Comparison of ENCODE assay signal across 16 cellular contexts in genomic region chr9:93808115-93809029, GRCh38.
A peak's percentile ranks its signal among the peaks of the same experiment; 100 is the strongest.
DNase-seq lines count a peak whose midpoint lies in the region; ATAC-seq, FAIRE-seq and TF ChIP-seq lines count a peak whose summit lies in the region.
"Had no signal": no experiment of that assay in that cellular context is flagged by ENCODE, and none has a peak within 500 bp of the region (broad histone marks: within the 10 kb centered on the region; RNA-seq: fewer than 3 reads in every experiment).

No MANE protein-coding gene starts in this region.

- CTCF ChIA-PET in activated CD4-positive, alpha-beta T cell treated with anti-CD3 and anti-CD28 coated beads for 36 hours (lab: Charles Lee) = interaction anchor here (1.1 to 1.5 kb wide), 3 partner anchors 17 to 126 kb away, joined by 3 to 6 read pairs (median 4); no protein-coding TSS in a partner anchor
- CTCF ChIA-PET in H1 (lab: Charles Lee; ENCODE audit: partially characterized antibody) = interaction anchor here (1.1 to 8.9 kb wide), 7 partner anchors 12 to 158 kb away, joined by 3 to 105 read pairs (median 12); no protein-coding TSS in a partner anchor

- TF ChIP-seq EP300 in H1 (IDR thresholded peaks at IDR 0.05; ENCODE audit: borderline replicate concordance in 1 of 2, low read depth in 2 of 2, low read length in 2 of 2) = no peak

- FAIRE-seq in H1 (lab: Jason Lieb, UNC) = no peak
- FAIRE-seq: GM12892 had no signal

- no peaks in the 10 kb centered on the region; the same call in 1 of the 2 replicates for H3K79me1 ChIP-seq in H1 (ENCODE audit: low read depth, low read length)

- no peak for ATAC-seq in activated CD4-positive, alpha-beta T cell treated with anti-CD3 and anti-CD28 coated beads for 36 hours
- no peak for ATAC-seq in upper lobe of right lung
- ATAC-seq in activated naive CD8-positive, alpha-beta T cell treated with anti-CD3 and anti-CD28 coated beads, Interleukin-2, amount 50 U/mL, for 24 hours = no peak

- H3K36me3 ChIP-seq in H1 (ENCODE audit: control insufficient read depth in 2 of 4, insufficient read depth in 4 of 4, low read length in 3 of 4) (no peaks in the 10 kb centered on the region), upper lobe of right lung (no peaks in the 10 kb centered on the region), esophagus squamous epithelium (no peaks in the 10 kb centered on the region)
- H3K36me3 ChIP-seq: SJSA1 had no signal

- no peak for TF ChIP-seq CTCF in GM20000 (IDR thresholded peaks at IDR 0.05; ENCODE audit: extremely low read depth, missing control alignments)
- no peak for TF ChIP-seq CTCF in H1 (IDR thresholded peaks at IDR 0.05; ENCODE audit: control extremely low read depth in 1 of 3, insufficient read depth in 1 of 3, low read depth in 1 of 3, low read length in 3 of 3)
- TF ChIP-seq CTCF in upper lobe of right lung (IDR thresholded peaks at IDR 0.05) = no peak
- TF ChIP-seq CTCF in esophagus squamous epithelium (IDR thresholded peaks at IDR 0.05) = no peak

- no peak overlapping the region for H3K18ac ChIP-seq in H1 (ENCODE audit: extremely low read depth, low read length)

- TF ChIP-seq RAD21 in H1 (IDR thresholded peaks at IDR 0.05 in 1 of 2, conservative IDR thresholded peaks at IDR 0.05 in 1 of 2; ENCODE audit: low read depth in 2 of 2, low read length in 2 of 2) = no peak

- H3K23me2 ChIP-seq in H1 (ENCODE audit: low read depth, low read length) = no peaks in the 10 kb centered on the region

- no peak overlapping the region for H3K4ac ChIP-seq in H1 (replicated peaks; ENCODE audit: insufficient read length, low read depth, low read length)

- H3K27ac ChIP-seq in H1 (ENCODE audit: low read depth, low read length) = no peak overlapping the region
- no peak overlapping the region for H3K27ac ChIP-seq in upper lobe of right lung
- H3K27ac ChIP-seq in esophagus squamous epithelium = no peak overlapping the region
- H3K27ac ChIP-seq: PC-9, SJSA1 had no signal

- WGBS in H1 (ENCODE audit: extremely low coverage in 1 of 2, insufficient coverage in 1 of 2, insufficient read length in 1 of 2, insufficient replicate concordance in 2 of 2, low coverage in 1 of 2, low lambda C conversion rate in 2 of 2, missing lambda C conversion rate in 1 of 2), 2 experiments = 70% methylated on average over 8 of the region's 10 CpGs; no CpG with 5 or more reads in 1 of the 2 experiments
- WGBS in esophagus squamous epithelium, 2 donors = 83 to 85% methylated on average over 4 to 6 of the region's 10 CpGs

- TF ChIP-seq POLR2A in H1 (IDR thresholded peaks at IDR 0.05; ENCODE audit: control extremely low read depth in 1 of 2, low read depth in 2 of 2, low read length in 2 of 2) = no peak
- TF ChIP-seq POLR2A in esophagus squamous epithelium (IDR thresholded peaks at IDR 0.05) = no peak

- H2BK15ac ChIP-seq in H1 (ENCODE audit: low read length) = no peak overlapping the region

- H4K20me1 ChIP-seq in H1 (replicated peaks in 1 of 2; ENCODE audit: control insufficient read depth in 1 of 2, insufficient read depth in 2 of 2, low read length in 2 of 2) = no peaks in the 10 kb centered on the region

- no peaks in the 10 kb centered on the region for H3K4me1 Mint-ChIP-seq in activated CD4-positive, alpha-beta T cell treated with anti-CD3 and anti-CD28 coated beads, Interleukin-2, amount 10 ng/mL, durations not matched to agents 24 days and 14 days
- no peaks in the 10 kb centered on the region for H3K4me1 Mint-ChIP-seq in activated CD4-positive, alpha-beta T cell treated with anti-CD3 and anti-CD28 coated beads for 36 hours
- no peaks in the 10 kb centered on the region for H3K4me1 Mint-ChIP-seq in activated naive CD8-positive, alpha-beta T cell treated with anti-CD3 and anti-CD28 coated beads, Interleukin-2, amount 50 U/mL, for 24 hours

- no peak overlapping the region for H4K5ac ChIP-seq in H1 (ENCODE audit: insufficient read length, low read depth, low read length)

- no peak overlapping the region for H2BK12ac ChIP-seq in H1 (ENCODE audit: low read depth, low read length)

- no peaks in the 10 kb centered on the region for H3K9me3 ChIP-seq in H1 (ENCODE audit: insufficient read depth in 2 of 2, low read depth in 1 of 2, low read length in 1 of 2)
- H3K9me3 ChIP-seq in upper lobe of right lung = no peaks in the 10 kb centered on the region
- H3K9me3 ChIP-seq in esophagus squamous epithelium = no peaks in the 10 kb centered on the region
- H3K9me3 ChIP-seq: SJSA1 had no signal

- no peak overlapping the region for H4K8ac ChIP-seq in H1 (ENCODE audit: extremely low read depth, insufficient read depth, low read length)

- H2AFZ ChIP-seq in H1 (ENCODE audit: low read length) = peak overlapping the region; percentile 32; the same call in 1 of the 2 replicates
- H2AFZ ChIP-seq: PC-9 had no signal

- H3K4me3 Mint-ChIP-seq in activated CD4-positive, alpha-beta T cell treated with anti-CD3 and anti-CD28 coated beads, Interleukin-2, amount 10 ng/mL, durations not matched to agents 24 days and 14 days = no peak overlapping the region
- no peak overlapping the region for H3K4me3 Mint-ChIP-seq in activated CD4-positive, alpha-beta T cell treated with anti-CD3 and anti-CD28 coated beads for 36 hours
- H3K4me3 Mint-ChIP-seq in activated naive CD8-positive, alpha-beta T cell treated with anti-CD3 and anti-CD28 coated beads, Interleukin-2, amount 50 U/mL, for 24 hours = no peak overlapping the region
- H3K4me3 Mint-ChIP-seq: H9 had no signal

- no peaks in the 10 kb centered on the region for H3K9me3 Mint-ChIP-seq in activated CD4-positive, alpha-beta T cell treated with anti-CD3 and anti-CD28 coated beads, Interleukin-2, amount 10 ng/mL, durations not matched to agents 24 days and 14 days
- H3K9me3 Mint-ChIP-seq in activated CD4-positive, alpha-beta T cell treated with anti-CD3 and anti-CD28 coated beads for 36 hours (ENCODE audit: low read depth) = peaks cover 5% of the 10 kb centered on the region
- H3K9me3 Mint-ChIP-seq in activated naive CD8-positive, alpha-beta T cell treated with anti-CD3 and anti-CD28 coated beads, Interleukin-2, amount 50 U/mL, for 24 hours = peaks cover 4% of the 10 kb centered on the region

- H3K27ac Mint-ChIP-seq in activated CD4-positive, alpha-beta T cell treated with anti-CD3 and anti-CD28 coated beads, Interleukin-2, amount 10 ng/mL, durations not matched to agents 24 days and 14 days = no peak overlapping the region
- no peak overlapping the region for H3K27ac Mint-ChIP-seq in activated CD4-positive, alpha-beta T cell treated with anti-CD3 and anti-CD28 coated beads for 36 hours
- no peak overlapping the region for H3K27ac Mint-ChIP-seq in activated naive CD8-positive, alpha-beta T cell treated with anti-CD3 and anti-CD28 coated beads, Interleukin-2, amount 50 U/mL, for 24 hours

- H3K4me3 ChIP-seq in H1 (ENCODE audit: extremely low read depth in 1 of 4, insufficient read depth in 2 of 4, low read depth in 3 of 4, low read length in 4 of 4) (no peak overlapping the region), upper lobe of right lung (no peak overlapping the region), esophagus squamous epithelium (no peak overlapping the region)
- H3K4me3 ChIP-seq: PC-9, SJSA1 had no signal

- H3K36me3 Mint-ChIP-seq in activated CD4-positive, alpha-beta T cell treated with anti-CD3 and anti-CD28 coated beads, Interleukin-2, amount 10 ng/mL, durations not matched to agents 24 days and 14 days (ENCODE audit: low read depth) = no peaks in the 10 kb centered on the region
- H3K36me3 Mint-ChIP-seq in activated CD4-positive, alpha-beta T cell treated with anti-CD3 and anti-CD28 coated beads for 36 hours (ENCODE audit: low read depth) = no peaks in the 10 kb centered on the region
- no peaks in the 10 kb centered on the region for H3K36me3 Mint-ChIP-seq in activated naive CD8-positive, alpha-beta T cell treated with anti-CD3 and anti-CD28 coated beads, Interleukin-2, amount 50 U/mL, for 24 hours (ENCODE audit: low read depth)

- H3K27me3 Mint-ChIP-seq in activated CD4-positive, alpha-beta T cell treated with anti-CD3 and anti-CD28 coated beads, Interleukin-2, amount 10 ng/mL, durations not matched to agents 24 days and 14 days = no peaks in the 10 kb centered on the region
- H3K27me3 Mint-ChIP-seq in activated CD4-positive, alpha-beta T cell treated with anti-CD3 and anti-CD28 coated beads for 36 hours = peaks cover 9% of the 10 kb centered on the region
- H3K27me3 Mint-ChIP-seq in activated naive CD8-positive, alpha-beta T cell treated with anti-CD3 and anti-CD28 coated beads, Interleukin-2, amount 50 U/mL, for 24 hours = peaks cover 4% of the 10 kb centered on the region

- no peak overlapping the region for H2BK5ac ChIP-seq in H1 (ENCODE audit: low read depth, low read length)

- no peak overlapping the region for H3K9ac ChIP-seq in H1 (replicated peaks in 1 of 4; ENCODE audit: extremely low read depth in 1 of 4, low read depth in 3 of 4, low read length in 3 of 4)

- H2BK20ac ChIP-seq in H1 (ENCODE audit: low read length) = no peak overlapping the region

- H2BK120ac ChIP-seq in H1 (replicated peaks; ENCODE audit: low read depth, low read length) = no peak overlapping the region

- DNase-seq in activated CD4-positive, alpha-beta T cell treated with anti-CD3 and anti-CD28 coated beads, Interleukin-2, amount 10 ng/mL, durations not matched to agents 24 days and 14 days = peak; percentile 36
- DNase-seq in activated CD4-positive, alpha-beta T cell treated with anti-CD3 and anti-CD28 coated beads for 36 hours = no peak
- DNase-seq in GM20000 (ENCODE audit: low spot score) = peak; percentile 4
- no peak for DNase-seq in H1 (ENCODE audit: low read depth in 1 of 2, low spot score in 2 of 2)
- peak; percentile 48 for DNase-seq in upper lobe of right lung
- no peak for DNase-seq in activated naive CD8-positive, alpha-beta T cell treated with anti-CD3 and anti-CD28 coated beads, Interleukin-2, amount 50 U/mL, for 24 hours
- DNase-seq in esophagus squamous epithelium (lab: John Stamatoyannopoulos, UW) = no peak
- DNase-seq: C1 segment of cervical spinal cord, DMS 273 treated with DMSO at 0.1 percent for 48 hours, GDM1, H9, Kasumi-1, MM.1S, PC-9 had no signal

- no peak overlapping the region for H3K23ac ChIP-seq in H1 (ENCODE audit: insufficient read length)

- peaks cover 0 to 11% (median 7%) of the 10 kb centered on the region in 4 experiments; a peak in 5 of 7 replicates for H3K4me1 ChIP-seq in H1 (replicated peaks in 1 of 4; ENCODE audit: control insufficient read depth in 3 of 4, insufficient read depth in 4 of 4, low read length in 3 of 4)
- H3K4me1 ChIP-seq in upper lobe of right lung = no peaks in the 10 kb centered on the region
- no peaks in the 10 kb centered on the region for H3K4me1 ChIP-seq in esophagus squamous epithelium
- H3K4me1 ChIP-seq: SJSA1 had no signal

- H3K27me3 ChIP-seq in H1 (replicated peaks in 1 of 4; ENCODE audit: control insufficient read depth in 3 of 4, extremely low read depth in 1 of 4, insufficient read depth in 3 of 4, low read length in 3 of 4) (no peaks in the 10 kb centered on the region), upper lobe of right lung (no peaks in the 10 kb centered on the region), esophagus squamous epithelium (peaks cover 0 to 49% (median 0%) of the 10 kb centered on the region in 4 donors)
- H3K27me3 ChIP-seq: SJSA1 had no signal

- H3K4me2 ChIP-seq in H1 (ENCODE audit: insufficient read depth in 1 of 2, low read depth in 2 of 2, low read length in 2 of 2) = no peak overlapping the region
- H3K4me2 ChIP-seq: PC-9 had no signal

- intact Hi-C loops in activated CD4-positive, alpha-beta T cell treated with anti-CD3 and anti-CD28 coated beads, Interleukin-2, amount 10 ng/mL, durations not matched to agents 24 days and 14 days (cut with micrococcal nuclease) = no loop called here
- intact Hi-C loops in activated CD4-positive, alpha-beta T cell treated with anti-CD3 and anti-CD28 coated beads for 36 hours (cut with DNase I, micrococcal nuclease) = no loop called here
- intact Hi-C loops in upper lobe of right lung (cut with DNase I) (no loop called here), esophagus squamous epithelium (cut with DNase I) (no loop called here)

- POLR2A ChIA-PET in activated CD4-positive, alpha-beta T cell treated with anti-CD3 and anti-CD28 coated beads for 36 hours (lab: Charles Lee) = no interaction called here
- POLR2A ChIA-PET in H1 (lab: Charles Lee; ENCODE audit: partially characterized antibody) = interaction anchor here (0.8 kb wide), 1 partner anchor 104 kb away, joined by 3 read pairs; no protein-coding TSS in a partner anchor

- H3K79me2 ChIP-seq in H1 (ENCODE audit: control insufficient read depth in 1 of 2, insufficient read depth in 2 of 2, low read length in 2 of 2) = no peaks in the 10 kb centered on the region

- H4K91ac ChIP-seq in H1 (replicated peaks; ENCODE audit: insufficient read length, low read length) = no peak overlapping the region

- no peak overlapping the region for H3K14ac ChIP-seq in H1 (ENCODE audit: insufficient read length)

- no peak overlapping the region for H2AK5ac ChIP-seq in H1 (ENCODE audit: low read depth, low read length)

- H3K56ac ChIP-seq in H1 (replicated peaks; ENCODE audit: insufficient read length, low read depth, low read length) = no peak overlapping the region

Comparison
In these comparisons a context has a peak if more than half of its experiments do, and no peak if none do; other contexts are left out.
1. DNase-seq: peak in activated CD4-positive, alpha-beta T cell treated with anti-CD3 and anti-CD28 coated beads, Interleukin-2, amount 10 ng/mL, durations not matched to agents 24 days and 14 days (single experiment), GM20000 (single experiment) and upper lobe of right lung (single experiment); none in activated CD4-positive, alpha-beta T cell treated with anti-CD3 and anti-CD28 coated beads for 36 hours (single experiment), H1 (0 of 2), activated naive CD8-positive, alpha-beta T cell treated with anti-CD3 and anti-CD28 coated beads, Interleukin-2, amount 50 U/mL, for 24 hours (single experiment) and esophagus squamous epithelium (single experiment).